In the genomic region with DNA sequence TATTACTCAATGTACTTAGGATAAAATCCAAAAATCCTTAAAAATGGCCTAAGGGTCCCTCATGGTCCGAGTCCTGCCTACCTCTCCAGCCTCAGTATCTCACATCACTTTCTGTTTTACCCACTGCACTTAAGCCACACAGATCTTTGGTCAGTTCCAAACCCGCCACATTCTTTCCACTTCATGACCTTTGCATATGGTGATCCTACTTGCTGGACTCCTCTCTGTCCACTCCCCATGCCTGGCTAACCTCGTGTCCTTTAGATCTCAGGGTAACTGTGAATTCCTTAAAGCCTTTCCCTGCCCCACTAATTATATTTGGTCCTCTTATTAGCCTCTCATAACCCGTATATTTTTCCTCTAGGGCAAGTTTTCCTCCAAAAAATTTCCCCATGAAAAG, we compare ENCODE assay signal across 8 cellular contexts. TPM values are rescaled to one million over a fixed set of nuclear protein-coding genes. Genes with fewer than 3 reads are reported as not detected.
A peak's percentile ranks its signal among the peaks of the same experiment; 100 is the strongest.
DNase-seq lines count a peak whose midpoint lies in the region; ATAC-seq and TF ChIP-seq lines count a peak whose summit lies in the region.

No MANE protein-coding gene starts in this region.

- peaks cover 13% of the 10 kb centered on the region for H3K36me3 ChIP-seq in thoracic aorta

- TF ChIP-seq CTCF in thoracic aorta (IDR thresholded peaks at IDR 0.05), result no peak

- POLR2A ChIA-PET in activated CD4-positive, alpha-beta memory T cell treated with anti-CD3 and anti-CD28 coated beads, Interleukin-2, amount 10 ng/mL, durations not matched to agents 7 days and 5 days (lab: Charles Lee), result interaction anchor here (1.4 to 1.9 kb wide), 10 partner anchors 8 to 633 kb away, joined by 3 to 37 read pairs (median 8); partner anchors contain the start of genes AGBL2, DDB2 and FNBP4

- no peaks in the 10 kb centered on the region for H3K27me3 Mint-ChIP-seq in activated naive CD4-positive, alpha-beta T cell treated with anti-CD3 and anti-CD28 coated beads for 36 hours (ENCODE audit: low read depth)
- no peaks in the 10 kb centered on the region for H3K27me3 Mint-ChIP-seq in activated CD4-positive, alpha-beta memory T cell treated with anti-CD3 and anti-CD28 coated beads, Interleukin-2, amount 10 ng/mL, durations not matched to agents 7 days and 5 days

- intact Hi-C loops in activated naive CD4-positive, alpha-beta T cell treated with anti-CD3 and anti-CD28 coated beads for 36 hours (cut with micrococcal nuclease), result loop anchor here (5.0 kb wide), 1 partner anchor 50 kb away; no protein-coding TSS in a partner anchor

- CTCF ChIA-PET in activated naive CD4-positive, alpha-beta T cell treated with anti-CD3 and anti-CD28 coated beads for 36 hours (lab: Charles Lee), result no interaction called here
- CTCF ChIA-PET in activated CD4-positive, alpha-beta memory T cell treated with anti-CD3 and anti-CD28 coated beads, Interleukin-2, amount 10 ng/mL, durations not matched to agents 7 days and 5 days (lab: Charles Lee), result interaction anchor here (1.8 kb wide), 1 partner anchor 79 kb away, joined by 5 read pairs; no protein-coding TSS in a partner anchor

- H3K4me1 ChIP-seq in thoracic aorta (ENCODE audit: control insufficient read depth in 1 of 2, low read depth in 2 of 2), result peaks cover 3 to 16% of the 10 kb centered on the region in 2 donors

- H3K27me3 ChIP-seq in thoracic aorta (replicated peaks; ENCODE audit: insufficient read depth), result no peaks in the 10 kb centered on the region

- H3K27ac ChIP-seq in thoracic aorta, result no peak overlapping the region

- peak overlapping the region; percentile 92 for H3K27ac Mint-ChIP-seq in activated naive CD4-positive, alpha-beta T cell treated with anti-CD3 and anti-CD28 coated beads for 36 hours
- peak overlapping the region; percentile 73 for H3K27ac Mint-ChIP-seq in activated CD4-positive, alpha-beta memory T cell treated with anti-CD3 and anti-CD28 coated beads, Interleukin-2, amount 10 ng/mL, durations not matched to agents 7 days and 5 days

- ATAC-seq in thoracic aorta (ENCODE audit: insufficient number of reproducible peaks, low FRiP score, low read depth), result no peak

- H3K9me3 ChIP-seq in iPS-18c (ENCODE audit: control insufficient read depth, insufficient read depth, low read length) (no peaks in the 10 kb centered on the region), thoracic aorta (no peaks in the 10 kb centered on the region)

- no peaks in the 10 kb centered on the region for H3K9me3 Mint-ChIP-seq in activated naive CD4-positive, alpha-beta T cell treated with anti-CD3 and anti-CD28 coated beads for 36 hours
- no peaks in the 10 kb centered on the region for H3K9me3 Mint-ChIP-seq in activated CD4-positive, alpha-beta memory T cell treated with anti-CD3 and anti-CD28 coated beads, Interleukin-2, amount 10 ng/mL, durations not matched to agents 7 days and 5 days

- peak overlapping the region; percentile 93 for H3K4me3 Mint-ChIP-seq in activated naive CD4-positive, alpha-beta T cell treated with anti-CD3 and anti-CD28 coated beads for 36 hours
- peak overlapping the region; percentile 89 for H3K4me3 Mint-ChIP-seq in activated CD4-positive, alpha-beta memory T cell treated with anti-CD3 and anti-CD28 coated beads, Interleukin-2, amount 10 ng/mL, durations not matched to agents 7 days and 5 days

- no peak for DNase-seq in activated naive CD4-positive, alpha-beta T cell treated with anti-CD3 and anti-CD28 coated beads for 36 hours
- DNase-seq in activated naive CD4-positive, alpha-beta T cell (lab: John Stamatoyannopoulos, UW), result no peak
- DNase-seq in activated CD4-positive, alpha-beta memory T cell treated with anti-CD3 and anti-CD28 coated beads, Interleukin-2, amount 10 ng/mL, durations not matched to agents 7 days and 5 days, result no peak
- DNase-seq in thoracic aorta (ENCODE audit: low spot score) (no peak), putamen (ENCODE audit: low spot score) (no peak), NCI-H2107 (lab: John Stamatoyannopoulos, UW) (no peak), amygdala (lab: John Stamatoyannopoulos, UW) (no peak)

- peaks cover 45% of the 10 kb centered on the region for H3K4me1 Mint-ChIP-seq in activated naive CD4-positive, alpha-beta T cell treated with anti-CD3 and anti-CD28 coated beads for 36 hours (ENCODE audit: low read depth)
- peaks cover 45% of the 10 kb centered on the region for H3K4me1 Mint-ChIP-seq in activated CD4-positive, alpha-beta memory T cell treated with anti-CD3 and anti-CD28 coated beads, Interleukin-2, amount 10 ng/mL, durations not matched to agents 7 days and 5 days

- H3K36me3 Mint-ChIP-seq in activated naive CD4-positive, alpha-beta T cell treated with anti-CD3 and anti-CD28 coated beads for 36 hours (ENCODE audit: low read depth), result peaks cover 20% of the 10 kb centered on the region
- H3K36me3 Mint-ChIP-seq in activated CD4-positive, alpha-beta memory T cell treated with anti-CD3 and anti-CD28 coated beads, Interleukin-2, amount 10 ng/mL, durations not matched to agents 7 days and 5 days (ENCODE audit: low read depth), result peaks cover 19% of the 10 kb centered on the region

- H3K4me3 ChIP-seq in iPS-18c (ENCODE audit: insufficient read depth, low read depth, low read length), result peak overlapping the region; percentile 99; the same call in 1 of the 2 replicates
- H3K4me3 ChIP-seq in thoracic aorta, result peak overlapping the region; percentile 84

RNA-seq across cellular contexts. Expression of gene NUP160, which starts 1.2 kb away (rescaled TPM):
- 10 to 100 TPM; 64.7 to 64.8 TPM for total RNA-seq in activated naive CD4-positive, alpha-beta T cell treated with anti-CD3 and anti-CD28 coated beads for 36 hours
- total RNA-seq in activated CD4-positive, alpha-beta memory T cell treated with anti-CD3 and anti-CD28 coated beads, Interleukin-2, amount 10 ng/mL, durations not matched to agents 7 days and 5 days, result 10 to 100 TPM; 52.0 to 52.9 TPM
- 10 to 100 TPM; 22.2 to 40.8 TPM for total RNA-seq in thoracic aorta
